ENCODE assay signal across 34 cellular contexts in the genomic region with DNA sequence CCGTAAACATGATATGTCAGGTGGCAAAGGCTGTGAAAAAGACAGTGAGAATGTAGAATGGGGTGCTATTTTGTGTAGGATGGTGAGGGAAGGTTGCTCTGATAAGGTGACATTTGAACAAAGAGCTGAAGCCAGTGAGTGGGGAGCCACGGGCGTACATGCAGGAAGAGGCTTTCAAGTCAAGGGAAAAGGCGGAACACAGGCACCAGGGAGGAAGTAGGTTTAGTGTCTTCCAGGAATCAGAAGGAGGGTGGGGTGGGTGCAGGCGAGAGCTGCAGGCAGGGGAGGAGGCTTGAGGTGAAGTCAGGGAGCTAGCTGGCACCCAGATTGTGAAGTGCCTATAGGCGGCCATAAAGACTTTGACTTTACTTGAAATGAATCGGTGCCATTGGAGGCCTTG.
"Had no signal": no experiment of that assay in that cellular context is flagged by ENCODE, and none has a peak within 500 bp of the region (broad histone marks: within the 10 kb centered on the region; RNA-seq: fewer than 3 reads in every experiment).

No MANE protein-coding gene starts in this region.

- H3K27ac Mint-ChIP-seq: activated CD4-positive, alpha-beta memory T cell treated with anti-CD3 and anti-CD28 coated beads, Interleukin-2, amount 10 ng/mL, durations not matched to agents 7 days and 5 days; activated CD4-positive, alpha-beta T cell treated with anti-CD3 and anti-CD28 coated beads for 36 hours; activated CD4-positive, alpha-beta T cell treated with anti-CD3 and anti-CD28 coated beads, Interleukin-2, amount 10 ng/mL, durations not matched to agents 7 days and 5 days; activated CD8-positive, alpha-beta memory T cell treated with anti-CD3 and anti-CD28 coated beads, Interleukin-2, amount 10 ng/mL, durations not matched to agents 7 days and 5 days; activated naive CD8-positive, alpha-beta T cell; activated T-cell treated with anti-CD3 and anti-CD28 coated beads, Interleukin-2, amount 50 U/mL, for 24 hours; activated T-helper 17 cell treated with anti-CD3 and anti-CD28 coated beads, Interleukin-2, amount 50 U/mL, for 72 hours; T-helper 17 cell; T-helper 2 cell treated with Interferon-gamma antibody and Interleukin-4, amounts not matched to agents 5 μg/mL and 100 μg/mL, for 36 hours had no signal

- ATAC-seq: activated CD4-positive, alpha-beta T cell treated with anti-CD3 and anti-CD28 coated beads for 36 hours; activated CD8-positive, alpha-beta memory T cell treated with anti-CD3 and anti-CD28 coated beads, Interleukin-2, amount 10 ng/mL, durations not matched to agents 7 days and 5 days; activated T-helper 17 cell treated with anti-CD3 and anti-CD28 coated beads, Interleukin-2, amount 50 U/mL, for 72 hours; body of pancreas; effector memory CD8-positive, alpha-beta T cell; gastroesophageal sphincter; heart left ventricle; T-helper 17 cell had no signal

- H3K27me3 Mint-ChIP-seq: activated CD4-positive, alpha-beta memory T cell treated with anti-CD3 and anti-CD28 coated beads, Interleukin-2, amount 10 ng/mL, durations not matched to agents 7 days and 5 days; activated CD4-positive, alpha-beta T cell treated with anti-CD3 and anti-CD28 coated beads for 36 hours; activated CD4-positive, alpha-beta T cell treated with anti-CD3 and anti-CD28 coated beads, Interleukin-2, amount 10 ng/mL, durations not matched to agents 7 days and 5 days; activated CD8-positive, alpha-beta memory T cell treated with anti-CD3 and anti-CD28 coated beads, Interleukin-2, amount 10 ng/mL, durations not matched to agents 7 days and 5 days; activated naive CD8-positive, alpha-beta T cell; activated T-cell treated with anti-CD3 and anti-CD28 coated beads, Interleukin-2, amount 50 U/mL, for 24 hours; activated T-helper 17 cell treated with anti-CD3 and anti-CD28 coated beads, Interleukin-2, amount 50 U/mL, for 72 hours; effector memory CD8-positive, alpha-beta T cell; T-helper 17 cell had no signal

- H3K4me3 Mint-ChIP-seq: activated CD4-positive, alpha-beta memory T cell treated with anti-CD3 and anti-CD28 coated beads, Interleukin-2, amount 10 ng/mL, durations not matched to agents 7 days and 5 days; activated CD4-positive, alpha-beta T cell treated with anti-CD3 and anti-CD28 coated beads for 36 hours; activated CD4-positive, alpha-beta T cell treated with anti-CD3 and anti-CD28 coated beads, Interleukin-2, amount 10 ng/mL, durations not matched to agents 7 days and 5 days; activated CD8-positive, alpha-beta memory T cell treated with anti-CD3 and anti-CD28 coated beads, Interleukin-2, amount 10 ng/mL, durations not matched to agents 7 days and 5 days; activated naive CD8-positive, alpha-beta T cell; activated T-cell treated with anti-CD3 and anti-CD28 coated beads, Interleukin-2, amount 50 U/mL, for 24 hours; activated T-helper 17 cell treated with anti-CD3 and anti-CD28 coated beads, Interleukin-2, amount 50 U/mL, for 72 hours; effector memory CD8-positive, alpha-beta T cell; T-helper 17 cell; T-helper 2 cell treated with Interferon-gamma antibody and Interleukin-4, amounts not matched to agents 5 μg/mL and 100 μg/mL, for 36 hours had no signal

- FAIRE-seq: colon, endothelial cell of umbilical vein had no signal

- H3K27me3 ChIP-seq: adrenal gland, body of pancreas, esophagus squamous epithelium, gastroesophageal sphincter, heart left ventricle had no signal

- H3K4me3 ChIP-seq: adrenal gland, body of pancreas, esophagus squamous epithelium, gastroesophageal sphincter, heart left ventricle had no signal

- H3K4me1 ChIP-seq: adrenal gland, body of pancreas, esophagus squamous epithelium, gastroesophageal sphincter, heart left ventricle had no signal

- H3K27ac ChIP-seq: adrenal gland, body of pancreas, epithelial cell of prostate, esophagus squamous epithelium, gastroesophageal sphincter, heart left ventricle had no signal

- H3K4me1 Mint-ChIP-seq: activated T-helper 17 cell treated with anti-CD3 and anti-CD28 coated beads, Interleukin-2, amount 50 U/mL, for 72 hours had no signal

- H3K36me3 ChIP-seq: adrenal gland had no signal

- DNase-seq: activated CD4-positive, alpha-beta memory T cell treated with anti-CD3 and anti-CD28 coated beads, Interleukin-2, amount 10 ng/mL, durations not matched to agents 7 days and 5 days; activated CD4-positive, alpha-beta T cell treated with anti-CD3 and anti-CD28 coated beads for 36 hours; activated CD4-positive, alpha-beta T cell treated with anti-CD3 and anti-CD28 coated beads, Interleukin-2, amount 10 ng/mL, durations not matched to agents 7 days and 5 days; activated CD4-positive, alpha-beta T cell treated with anti-CD3 and anti-CD28 coated beads, Interleukin-2, amount 50 U/mL, for 4 hours; activated CD4-positive, CD25-positive, alpha-beta regulatory T cell; activated CD4-positive, CD25-positive, alpha-beta regulatory T cell treated with anti-CD3 and anti-CD28 coated beads, Interleukin-2, amount 50 U/mL, for 72 hours; activated CD8-positive, alpha-beta memory T cell treated with anti-CD3 and anti-CD28 coated beads, Interleukin-2, amount 10 ng/mL, durations not matched to agents 7 days and 5 days; activated CD8-positive, alpha-beta memory T cell treated with anti-CD3 and anti-CD28 coated beads, Interleukin-2, amount 50 U/mL, for 4 hours; activated effector memory CD4-positive, alpha-beta T cell treated with Interleukin-2 at 50 U/mL for 16 hours; activated gamma-delta T cell treated with Interleukin-2 at 50 U/mL for 16 hours; activated naive CD4-positive, alpha-beta T cell treated with anti-CD3 and anti-CD28 coated beads, Interleukin-2, amount 50 U/mL, for 16 hours; activated naive CD4-positive, alpha-beta T cell treated with Interleukin-2 at 50 U/mL for 16 hours; activated T-cell treated with anti-CD3 and anti-CD28 coated beads, Interleukin-2, amount 50 U/mL, for 24 hours; adrenal gland; amygdala; aorta; body of pancreas; cortex of kidney; dermis blood vessel endothelial cell; effector CD4-positive, alpha-beta T cell; effector memory CD8-positive, alpha-beta T cell; esophagus squamous epithelium; foreskin melanocyte; heart left ventricle; T-helper 1 cell; T-helper 17 cell; T1000 had no signal
